Comparison of ENCODE assay signal across 8 cellular contexts in genomic region chr13:101417043-101417406, GRCh38. TPM values are rescaled to one million over a fixed set of nuclear protein-coding genes. Genes with fewer than 3 reads are reported as not detected.
DNase-seq lines count a peak whose midpoint lies in the region; ATAC-seq and FAIRE-seq lines count a peak whose summit lies in the region.

No MANE protein-coding gene starts in this region.

- intact Hi-C loops in sciatic nerve (cut with DNase I): no loop called here

- no peak for FAIRE-seq in RCC 7860 (lab: Jason Lieb, UNC)

- H3K4me3 ChIP-seq in H7 (ENCODE audit: insufficient read depth, low read depth, low read length): no peak overlapping the region; the same call in 1 of the 2 replicates

- H3K27me3 ChIP-seq in H7 (ENCODE audit: control insufficient read depth, insufficient read depth, low read length): peaks cover 25% of the 10 kb centered on the region

- H3K36me3 ChIP-seq in H7 (replicated peaks; ENCODE audit: control insufficient read depth, insufficient read depth, low read length): no peaks in the 10 kb centered on the region

- ATAC-seq in sciatic nerve (peak; percentile 58), HG03097 (IDR thresholded peaks at IDR 0.05; ENCODE audit: low FRiP score, unreplicated experiment) (no peak), HG03469 (IDR thresholded peaks at IDR 0.05; ENCODE audit: unreplicated experiment) (no peak)

- DNase-seq in H7 (peak; percentile 30), RCC 7860 (ENCODE audit: low spot score) (peak; percentile 42), globus pallidus (ENCODE audit: low spot score) (peak; percentile 48), sciatic nerve (ENCODE audit: low spot score) (no peak)
- DNase-seq in activated CD4-positive, CD25-positive, alpha-beta regulatory T cell treated with anti-CD3 and anti-CD28 coated beads, Interleukin-2, amount 50 U/mL, for 72 hours: no peak
- no peak for DNase-seq in stimulated activated CD4-positive, alpha-beta T cell treated with anti-CD3 and anti-CD28 coated beads, Interleukin-2, amount 100 ng/mL, for 24 hours

RNA-seq across cellular contexts. Expression of gene NALCN, which starts 0.7 kb away (rescaled TPM):
- total RNA-seq in H7 (2014; rRNA removed; shearing (Covaris generic)): 0.07 TPM in 2 replicates
- 8.8 TPM for total RNA-seq in sciatic nerve

RNA-seq across cellular contexts. Expression of gene ITGBL1, which starts 35.5 kb away (rescaled TPM):
- 0.03 TPM in 1 of 2 replicates, not detected in the other for total RNA-seq in H7 (2014; rRNA removed; shearing (Covaris generic))
- total RNA-seq in sciatic nerve: 74.1 TPM

Comparison
In these comparisons a context has a peak if more than half of its experiments do, and no peak if none do; other contexts are left out.
1. DNase-seq: peak in H7 (single experiment), RCC 7860 (single experiment) and globus pallidus (single experiment); none in sciatic nerve (single experiment), activated CD4-positive, CD25-positive, alpha-beta regulatory T cell treated with anti-CD3 and anti-CD28 coated beads, Interleukin-2, amount 50 U/mL, for 72 hours (single experiment) and stimulated activated CD4-positive, alpha-beta T cell treated with anti-CD3 and anti-CD28 coated beads, Interleukin-2, amount 100 ng/mL, for 24 hours (0 of 2).
2. RNA of gene ITGBL1, which starts 35.5 kb away (total RNA-seq): 74.1 TPM in sciatic nerve (single experiment); 0.03 TPM in H7; every median in the first group is over 10 times any median in the second.